Comparison of ENCODE assay signal across 1 cellular context in genomic region chr17:8382880-8383142, GRCh38.
A peak's percentile ranks its signal among the peaks of the same experiment; 100 is the strongest.
TF ChIP-seq lines count a peak whose summit lies in the region.

No MANE protein-coding gene starts in this region.

TF ChIP-seq in HEK293, 187 proteins besides CTCF, POLR2A, EP300 and RAD21 (continued from another document):
- no peak for TF ChIP-seq ZNF639 (tag by site-specific recombination; IDR thresholded peaks at IDR 0.05)
- TF ChIP-seq EGR2 (tag by site-specific recombination; IDR thresholded peaks at IDR 0.05; ENCODE audit: low read depth), result no peak
- TF ChIP-seq ZNF785 (tag by site-specific recombination; IDR thresholded peaks at IDR 0.05), result no peak
- TF ChIP-seq ZNF624 (tag by site-specific recombination; IDR thresholded peaks at IDR 0.05), result no peak
- no peak for TF ChIP-seq ZNF16 (tag by site-specific recombination; IDR thresholded peaks at IDR 0.05; ENCODE audit: low read depth)
- no peak for TF ChIP-seq ZNF155 (tag by site-specific recombination; IDR thresholded peaks at IDR 0.05)
- peak; percentile 87 for TF ChIP-seq ZNF366 (tag by site-specific recombination; conservative IDR thresholded peaks at IDR 0.05)
- no peak for TF ChIP-seq ZNF521 (tag by site-specific recombination; IDR thresholded peaks at IDR 0.05)
- no peak for TF ChIP-seq ZNF19 (tag by site-specific recombination; IDR thresholded peaks at IDR 0.05; ENCODE audit: low read depth)
- no peak for TF ChIP-seq ZNF701 (tag by site-specific recombination; IDR thresholded peaks at IDR 0.05)
- TF ChIP-seq ZNF596 (tag by site-specific recombination; IDR thresholded peaks at IDR 0.05), result 0 out of 2 replicates have a peak, but pooled peaks have one; percentile 13
- TF ChIP-seq GLIS1 (tag by site-specific recombination; IDR thresholded peaks at IDR 0.05), result no peak
- TF ChIP-seq ZNF280C (tag by site-specific recombination; IDR thresholded peaks at IDR 0.05), result no peak
- TF ChIP-seq YY1 (tag by site-specific recombination; IDR thresholded peaks at IDR 0.05), result peak; percentile 82
- TF ChIP-seq ZBTB7A (tag by site-specific recombination; IDR thresholded peaks at IDR 0.05; ENCODE audit: low read depth), result no peak
- TF ChIP-seq TRIM28 (IDR thresholded peaks at IDR 0.05; ENCODE audit: borderline replicate concordance, low read length), result no peak
- TF ChIP-seq GLI2 (tag by site-specific recombination; IDR thresholded peaks at IDR 0.05; ENCODE audit: borderline replicate concordance, low read depth), result no peak
- no peak for TF ChIP-seq ZBTB11 (tag by site-specific recombination; conservative IDR thresholded peaks at IDR 0.05; ENCODE audit: low read depth)
- TF ChIP-seq ZNF223 (tag by site-specific recombination; IDR thresholded peaks at IDR 0.05), result no peak
- no peak for TF ChIP-seq ZNF544 (tag by site-specific recombination; IDR thresholded peaks at IDR 0.05)
- TF ChIP-seq ZNF571 (tag by site-specific recombination; IDR thresholded peaks at IDR 0.05), result no peak
- TF ChIP-seq SCRT2 (tag by site-specific recombination; IDR thresholded peaks at IDR 0.05), result peak; percentile 28; the same call in 1 of the 2 replicates
- TF ChIP-seq ZNF292 (tag by site-specific recombination; IDR thresholded peaks at IDR 0.05; ENCODE audit: borderline replicate concordance, low read depth), result no peak
- TF ChIP-seq ZNF391 (tag by site-specific recombination; IDR thresholded peaks at IDR 0.05; ENCODE audit: borderline replicate concordance, low read depth), result no peak
- 0 out of 2 replicates have a peak, but pooled peaks have one; percentile 57 for TF ChIP-seq ZFP37 (tag by site-specific recombination; IDR thresholded peaks at IDR 0.05)
- TF ChIP-seq ZNF843 (tag by site-specific recombination; IDR thresholded peaks at IDR 0.05), result no peak; the same call in 1 of the 2 replicates
- no peak for TF ChIP-seq ZNF747 (tag by site-specific recombination; IDR thresholded peaks at IDR 0.05)
- TF ChIP-seq ZNF830 (tag by site-specific recombination; IDR thresholded peaks at IDR 0.05; ENCODE audit: low read depth), result no peak
- no peak for TF ChIP-seq ZFP69B (tag by site-specific recombination; IDR thresholded peaks at IDR 0.05)
- no peak for TF ChIP-seq ZNF629 (tag by site-specific recombination; IDR thresholded peaks at IDR 0.05)
- no peak for TF ChIP-seq ZNF692 (tag by site-specific recombination; IDR thresholded peaks at IDR 0.05)
- no peak for TF ChIP-seq KLF8 (tag by site-specific recombination; IDR thresholded peaks at IDR 0.05)
